Comparison of ENCODE assay signal across 10 cellular contexts in the genomic region with DNA sequence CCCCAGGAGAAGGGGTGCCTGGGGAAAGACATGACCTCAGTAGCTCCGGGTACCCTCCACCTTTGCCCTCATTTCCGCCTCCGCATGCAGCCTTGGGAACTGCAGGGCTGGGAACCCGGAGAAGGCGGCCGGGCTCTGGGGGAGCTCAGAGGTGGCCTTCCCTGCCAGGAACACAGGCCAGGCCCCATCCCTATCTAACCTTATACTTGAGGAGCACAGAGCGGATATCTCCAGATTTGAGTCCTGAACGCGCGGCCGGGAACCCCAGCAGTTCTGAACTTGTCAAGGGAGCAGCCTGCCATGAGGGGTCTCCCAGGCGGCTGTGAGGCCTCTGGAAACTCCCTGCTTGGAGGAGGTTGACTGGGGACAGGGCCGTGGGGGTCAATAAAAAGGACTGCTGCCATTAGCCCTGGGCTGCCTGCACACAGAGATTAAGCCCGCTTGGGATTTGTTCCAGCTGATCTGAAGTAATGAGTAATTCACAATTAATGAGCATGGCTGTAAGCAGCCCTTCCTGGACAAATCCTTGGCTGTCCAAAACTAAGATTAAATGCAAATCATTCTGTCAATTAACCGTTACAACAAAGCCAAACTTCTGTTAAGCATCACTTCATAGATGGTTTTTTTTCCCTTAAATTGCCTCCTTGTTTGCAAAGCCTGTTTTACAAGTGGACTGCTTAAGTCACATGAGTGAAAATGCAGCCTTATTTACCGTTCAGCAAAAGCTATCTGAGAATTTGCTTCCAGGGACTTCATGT. TPM values are rescaled to one million over a fixed set of nuclear protein-coding genes. Genes with fewer than 3 reads are reported as not detected.
DNase-seq lines count a peak whose midpoint lies in the region; ATAC-seq, FAIRE-seq and TF ChIP-seq lines count a peak whose summit lies in the region.
"Had no signal": no experiment of that assay in that cellular context is flagged by ENCODE, and none has a peak within 500 bp of the region (broad histone marks: within the 10 kb centered on the region; RNA-seq: fewer than 3 reads in every experiment).

No MANE protein-coding gene starts in this region.

- TF ChIP-seq EP300 in ovary (IDR thresholded peaks at IDR 0.05), result no peak

- H3K4me1 ChIP-seq in endothelial cell of umbilical vein (ENCODE audit: control insufficient read depth, extremely low read depth, insufficient read depth, low read length) (peaks cover 25% of the 10 kb centered on the region), ovary (ENCODE audit: insufficient read depth) (peaks cover 10% of the 10 kb centered on the region), small intestine (ENCODE audit: control insufficient read depth in 2 of 2, insufficient read depth in 1 of 2, low read depth in 1 of 2, low read length in 1 of 2) (peaks cover 2 to 3% of the 10 kb centered on the region in 2 donors)

- intact Hi-C loops in endothelial cell of umbilical vein (cut with micrococcal nuclease), result no loop called here
- intact Hi-C loops in ovary (cut with DNase I), result no loop called here

- no peak overlapping the region for H3K4me3 ChIP-seq in AG04450 (ENCODE audit: low read depth, low read length)
- H3K4me3 ChIP-seq in endothelial cell of umbilical vein (replicated peaks in 1 of 3; ENCODE audit: insufficient read depth in 1 of 3, low read depth in 1 of 3, low read length in 3 of 3), result no peak overlapping the region
- H3K4me3 ChIP-seq in ovary, result no peak overlapping the region
- H3K4me3 ChIP-seq in small intestine (ENCODE audit: low read depth in 1 of 2, low read length in 2 of 2), result no peak overlapping the region

- no peaks in the 10 kb centered on the region for H4K20me1 ChIP-seq in endothelial cell of umbilical vein (replicated peaks; ENCODE audit: control insufficient read depth, extremely low read depth, insufficient read depth, low read length)

- FAIRE-seq in endothelial cell of umbilical vein (lab: Jason Lieb, UNC) (peak; percentile 67), small intestine (lab: Jason Lieb, UNC) (no peak)
- FAIRE-seq: endometrium had no signal

- POLR2A ChIA-PET in AG04450 (lab: Yijun Ruan, JAX) (interaction anchor here (0.7 kb wide), 1 partner anchor 157 kb away, joined by 3 read pairs; no protein-coding TSS in a partner anchor), endothelial cell of umbilical vein (lab: Charles Lee) (no interaction called here)

- DNase-seq in AG04450 (ENCODE audit: low read depth, low spot score) (no peak), NCI-H82 (lab: John Stamatoyannopoulos, UW) (peak; percentile 84), endothelial cell of umbilical vein (ENCODE audit: low read depth, low spot score) (peak; percentile 75), ovary (peak in 3 of 5 donors; percentile 38 to 54 (median 50)), small intestine (no peak), T-helper 9 cell (no peak)
- DNase-seq: DND-41 had no signal

- H3K36me3 ChIP-seq in endothelial cell of umbilical vein (ENCODE audit: control insufficient read depth in 2 of 2, extremely low read depth in 1 of 2, insufficient read depth in 2 of 2, low read length in 2 of 2), result no peaks in the 10 kb centered on the region
- no peaks in the 10 kb centered on the region for H3K36me3 ChIP-seq in ovary
- no peaks in the 10 kb centered on the region for H3K36me3 ChIP-seq in small intestine (ENCODE audit: control insufficient read depth in 2 of 2, insufficient read depth in 2 of 2, low read length in 2 of 2)

- ATAC-seq in GM19328 (IDR thresholded peaks at IDR 0.05; ENCODE audit: unreplicated experiment), result no peak
- no peak for ATAC-seq in HG02852 (IDR thresholded peaks at IDR 0.05; ENCODE audit: unreplicated experiment)

- no TSS peak for BruUV-seq in endothelial cell of umbilical vein (replicated peaks; lab: Mats Ljungman, UMichigan)

- H3K9me1 ChIP-seq in endothelial cell of umbilical vein (replicated peaks; ENCODE audit: control insufficient read depth, extremely low read depth, insufficient read depth, low read length), result no peaks in the 10 kb centered on the region

- no peak for TF ChIP-seq POLR2A in endothelial cell of umbilical vein (IDR thresholded peaks at IDR 0.05; ENCODE audit: low read depth, low read length)
- no peak for TF ChIP-seq POLR2A in ovary (IDR thresholded peaks at IDR 0.05)

- H2AFZ ChIP-seq in endothelial cell of umbilical vein (ENCODE audit: low read depth, low read length), result peak overlapping the region; percentile 52

- 65 to 68% (median 65%) methylated on average over 16 of the region's 16 CpGs for WGBS in ovary, 3 donors
- WGBS in small intestine, 3 donors, result 67 to 72% (median 72%) methylated on average over 16 of the region's 16 CpGs

- H3K4me2 ChIP-seq in endothelial cell of umbilical vein (ENCODE audit: insufficient read depth, low read length), result no peak overlapping the region

- H3K79me2 ChIP-seq in endothelial cell of umbilical vein (ENCODE audit: control insufficient read depth, insufficient read depth, low read length), result no peaks in the 10 kb centered on the region

- dilution Hi-C loops in endothelial cell of umbilical vein (cut with MboI; ENCODE audit: extremely low pct_ligation_motif_present, low sequenced_read_pairs), result no loop called here

- no peak for TF ChIP-seq CTCF in AG04450 (IDR thresholded peaks at IDR 0.05; ENCODE audit: low read depth, low read length)
- no peak for TF ChIP-seq CTCF in endothelial cell of umbilical vein (IDR thresholded peaks at IDR 0.05; ENCODE audit: extremely low read depth in 1 of 2, insufficient read depth in 1 of 2, low read depth in 1 of 2, low read length in 2 of 2)
- no peak for TF ChIP-seq CTCF in ovary (IDR thresholded peaks at IDR 0.05)

- no peak overlapping the region for H3K9ac ChIP-seq in endothelial cell of umbilical vein (replicated peaks; ENCODE audit: extremely low read depth, insufficient read depth, low read length)

- CTCF ChIA-PET in AG04450 (lab: Charles Lee) (no interaction called here), endothelial cell of umbilical vein (lab: Charles Lee) (interaction anchor here (0.6 to 1.2 kb wide), 2 partner anchors 21 to 28 kb away, joined by 3 read pairs; no protein-coding TSS in a partner anchor)

- no peaks in the 10 kb centered on the region for H3K27me3 ChIP-seq in AG04450 (ENCODE audit: control insufficient read depth, insufficient read depth, low read length)
- H3K27me3 ChIP-seq in endothelial cell of umbilical vein (ENCODE audit: control insufficient read depth in 2 of 2, insufficient read depth in 2 of 2, low read length in 2 of 2), result no peaks in the 10 kb centered on the region
- H3K27me3 ChIP-seq in ovary, result no peaks in the 10 kb centered on the region
- H3K27me3 ChIP-seq in small intestine (ENCODE audit: control insufficient read depth in 2 of 2, insufficient read depth in 2 of 2, low read length in 2 of 2), result no peaks in the 10 kb centered on the region

- peak overlapping the region; percentile 21 for H3K27ac ChIP-seq in AG04450 (ENCODE audit: low read depth, low read length)
- H3K27ac ChIP-seq in endothelial cell of umbilical vein (ENCODE audit: insufficient read depth, low read depth, low read length), result no peak overlapping the region
- peak overlapping the region in 1 of 2 donors; percentile 28 for H3K27ac ChIP-seq in ovary
- peak overlapping the region in 1 of 2 donors; percentile 62 for H3K27ac ChIP-seq in small intestine (ENCODE audit: low read depth in 1 of 2, low read length in 1 of 2)

- H3K9me3 ChIP-seq in AG04450 (ENCODE audit: control insufficient read depth, insufficient read depth, low read length) (peaks cover 2% of the 10 kb centered on the region; the same call in 1 of the 2 replicates), endothelial cell of umbilical vein (replicated peaks; ENCODE audit: control insufficient read depth, insufficient read depth, low read length) (no peaks in the 10 kb centered on the region), ovary (no peaks in the 10 kb centered on the region), small intestine (ENCODE audit: control insufficient read depth, low read depth) (no peaks in the 10 kb centered on the region)

TF ChIP-seq in endothelial cell of umbilical vein, 7 proteins besides CTCF, POLR2A, EP300 and RAD21:
- TF ChIP-seq EZH2 (IDR thresholded peaks at IDR 0.05; ENCODE audit: borderline replicate concordance, low read depth, low read length, severe bottlenecking) (no peak), POLR2AphosphoS5 (IDR thresholded peaks at IDR 0.05; ENCODE audit: insufficient read depth, low read depth, low read length) (no peak), MYC (IDR thresholded peaks at IDR 0.05; ENCODE audit: low read depth, low read length) (no peak), JUN (IDR thresholded peaks at IDR 0.05; ENCODE audit: borderline replicate concordance, insufficient read depth, insufficient read length, low read depth) (no peak), FOS (IDR thresholded peaks at IDR 0.05; ENCODE audit: borderline replicate concordance, insufficient read depth, low read length) (no peak), GATA2 (IDR thresholded peaks at IDR 0.05; ENCODE audit: insufficient read depth, insufficient read length, low read depth, low read length) (no peak)
- TF ChIP-seq, protein P1, sequence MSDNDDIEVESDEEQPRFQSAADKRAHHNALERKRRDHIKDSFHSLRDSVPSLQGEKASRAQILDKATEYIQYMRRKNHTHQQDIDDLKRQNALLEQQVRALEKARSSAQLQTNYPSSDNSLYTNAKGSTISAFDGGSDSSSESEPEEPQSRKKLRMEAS (IDR thresholded peaks at IDR 0.05; ENCODE audit: insufficient read depth, insufficient read length), result no peak

RNA-seq across cellular contexts. Expression of a gene that starts 26.2 kb away (rescaled TPM):
- polyA plus RNA-seq in AG04450 (2011; rRNA removed), result 10.9 and 17.2 TPM in 2 replicates
- 5.9 and 6.7 TPM in 2 replicates for polyA minus RNA-seq in AG04450 (2011; rRNA and poly(A)+ RNA removed)
- 29.5 and 36.6 TPM in 2 replicates for total RNA-seq in endothelial cell of umbilical vein
- polyA plus RNA-seq in endothelial cell of umbilical vein, result 54.4 and 67.5 TPM in 2 replicates
- 21.5 and 36.2 TPM in 2 replicates for polyA plus RNA-seq in endothelial cell of umbilical vein (2011; cell fraction: cytosol; rRNA removed)
- polyA plus RNA-seq in endothelial cell of umbilical vein (2011; cell fraction: nucleus; rRNA removed), result 13.5 and 18.3 TPM in 2 replicates
- polyA plus RNA-seq in endothelial cell of umbilical vein (2012), result 19.0 and 36.8 TPM in 2 replicates
- 20.0 and 21.3 TPM in 2 replicates for polyA minus RNA-seq in endothelial cell of umbilical vein
- 62.9 TPM for polyA minus RNA-seq in endothelial cell of umbilical vein (2011; cell fraction: cytosol; rRNA and poly(A)+ RNA removed)
- 5.6 and 13.3 TPM in 2 replicates for polyA minus RNA-seq in endothelial cell of umbilical vein (2011; cell fraction: nucleus; rRNA and poly(A)+ RNA removed)
- total RNA-seq in ovary, result 10 to 100 TPM; 12.9 to 84.3 (median 29.7) TPM
- polyA plus RNA-seq in ovary, result 10 to 100 TPM in 1 of 2 donors, 1 to 10 TPM in 1; 4.3 to 29.4 TPM
- polyA plus RNA-seq in small intestine, result 100 to 1,000 TPM in 2 of 3 donors, 10 to 100 TPM in 1; 64.4 to 118 (median 112) TPM

Comparison
In these comparisons a context has a peak if more than half of its experiments do, and no peak if none do; other contexts are left out.
1. DNase-seq: peak in NCI-H82 (single experiment), endothelial cell of umbilical vein (single experiment) and ovary (3 of 5); none in AG04450 (single experiment), small intestine (single experiment) and T-helper 9 cell (single experiment).